In the genomic region with DNA sequence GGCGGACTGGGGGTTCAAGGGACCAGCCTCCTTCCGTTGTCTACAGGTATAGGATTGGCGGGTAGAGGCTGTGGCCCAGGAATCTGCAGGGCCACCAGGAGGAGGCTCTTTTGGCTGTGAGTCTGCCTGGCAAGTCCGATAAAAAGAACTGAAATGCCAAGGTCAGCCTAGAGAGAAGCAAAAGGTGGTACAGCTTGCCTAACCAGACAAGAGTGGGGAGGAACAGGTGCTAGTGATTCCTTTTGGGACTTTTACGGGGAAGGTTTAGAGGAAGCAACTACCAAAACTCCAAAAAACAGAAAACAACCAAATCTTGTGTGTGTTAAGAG, we compare ENCODE assay signal across 29 cellular contexts. TPM values are rescaled to one million over a fixed set of nuclear protein-coding genes. Genes with fewer than 3 reads are reported as not detected.
"Had no signal": no experiment of that assay in that cellular context is flagged by ENCODE, and none has a peak within 500 bp of the region (broad histone marks: within the 10 kb centered on the region; RNA-seq: fewer than 3 reads in every experiment).

No MANE protein-coding gene starts in this region.

- FAIRE-seq: endometrium, frontal cortex had no signal

- H3K4me3 ChIP-seq: colonic mucosa, dorsolateral prefrontal cortex, heart right ventricle, neural progenitor cell, suprapubic skin, thyroid gland, upper lobe of left lung, uterus had no signal

- H3K9me3 ChIP-seq: colonic mucosa, heart right ventricle, suprapubic skin, thyroid gland, upper lobe of left lung, uterus had no signal

- DNase-seq: caudate nucleus; colonic mucosa; dorsolateral prefrontal cortex; effector memory CD4-positive, alpha-beta T cell; heart right ventricle; islet precursor cell; occipital lobe; stimulated activated CD4-positive, alpha-beta T cell treated with anti-CD3 and anti-CD28 coated beads, Interleukin-4, amount 100 ng/mL, for 1 hour; stimulated activated CD8-positive, alpha-beta memory T cell treated with anti-CD3 and anti-CD28 coated beads, Interleukin-4, amount 100 ng/mL, for 48 hours; stimulated activated naive CD8-positive, alpha-beta T cell treated with anti-CD3 and anti-CD28 coated beads, Interleukin-15, Interleukin-2, amounts not matched to agents 100 U/mL and 50 U/mL, for 24 hours; thyroid gland; upper lobe of left lung; uterus had no signal

- H3K36me3 ChIP-seq: colonic mucosa, neural progenitor cell, suprapubic skin, thyroid gland, uterus had no signal

- H3K36me3 Mint-ChIP-seq: natural killer cell treated with Interleukin-12 subunit alpha and Interleukin-12 subunit beta and Interleukin-15 and Interleukin-18, amount 100 ng/mL, for 72 hours had no signal

- H3K9me3 Mint-ChIP-seq: natural killer cell treated with Interleukin-12 subunit alpha and Interleukin-12 subunit beta and Interleukin-15 and Interleukin-18, amount 100 ng/mL, for 72 hours; stimulated activated effector memory CD8-positive, alpha-beta T cell treated with anti-CD3 and anti-CD28 coated beads, Interleukin-12 subunit alpha, Interleukin-12 subunit beta, amount 100 ng/mL, for 72 hours had no signal

- H3K27me3 Mint-ChIP-seq: natural killer cell treated with Interleukin-12 subunit alpha and Interleukin-12 subunit beta and Interleukin-15 and Interleukin-18, amount 100 ng/mL, for 72 hours had no signal

- ATAC-seq: esophagus mucosa; heart right ventricle; natural killer cell treated with Interleukin-12 subunit alpha and Interleukin-12 subunit beta and Interleukin-15 and Interleukin-18, amount 100 ng/mL, for 72 hours; right cardiac atrium; stimulated activated effector memory CD8-positive, alpha-beta T cell treated with anti-CD3 and anti-CD28 coated beads, Interleukin-12 subunit alpha, Interleukin-12 subunit beta, amount 100 ng/mL, for 72 hours; stimulated activated naive CD8-positive, alpha-beta T cell treated with anti-CD3 and anti-CD28 coated beads, Interleukin-15, Interleukin-2, amounts not matched to agents 100 U/mL and 50 U/mL, for 24 hours had no signal

- H3K9ac ChIP-seq: neural progenitor cell had no signal

- H2AFZ ChIP-seq: neural progenitor cell had no signal

- H3K4me3 Mint-ChIP-seq: natural killer cell treated with Interleukin-12 subunit alpha and Interleukin-12 subunit beta and Interleukin-15 and Interleukin-18, amount 100 ng/mL, for 72 hours; neural progenitor cell; stimulated activated effector memory CD8-positive, alpha-beta T cell treated with anti-CD3 and anti-CD28 coated beads, Interleukin-12 subunit alpha, Interleukin-12 subunit beta, amount 100 ng/mL, for 72 hours had no signal

- H3K27me3 ChIP-seq: colonic mucosa, dorsolateral prefrontal cortex, heart right ventricle, neural progenitor cell, suprapubic skin, thyroid gland, upper lobe of left lung, uterus had no signal

- H3K27ac ChIP-seq: colonic mucosa, dorsolateral prefrontal cortex, heart right ventricle, neural progenitor cell, suprapubic skin, thyroid gland, uterus had no signal

- H3K4me1 ChIP-seq: uterus had no signal

- H3K4me2 ChIP-seq: neural progenitor cell had no signal

- H3K27ac Mint-ChIP-seq: natural killer cell treated with Interleukin-12 subunit alpha and Interleukin-12 subunit beta and Interleukin-15 and Interleukin-18, amount 100 ng/mL, for 72 hours; stimulated activated effector memory CD8-positive, alpha-beta T cell treated with anti-CD3 and anti-CD28 coated beads, Interleukin-12 subunit alpha, Interleukin-12 subunit beta, amount 100 ng/mL, for 72 hours had no signal

RNA-seq across cellular contexts. Expression of a gene that starts 5.6 kb away (rescaled TPM):
- total RNA-seq: cerebellum, fibroblast of lung, frontal cortex, myocyte, occipital lobe had no signal
- polyA plus RNA-seq: fibroblast of lung had no signal

RNA-seq across cellular contexts. Expression of a gene that starts 41.8 kb away (rescaled TPM):
- total RNA-seq: cerebellum, fibroblast of lung, frontal cortex, heart right ventricle, left lobe of liver, mammary epithelial cell, myocyte, occipital lobe, posterior vena cava, right cardiac atrium, thyroid gland, uterus had no signal
- polyA plus RNA-seq: fibroblast of lung, right cardiac atrium had no signal

RNA-seq across cellular contexts. Expression of a gene that starts 46.2 kb away (rescaled TPM):
- total RNA-seq: cerebellum, colonic mucosa, esophagus mucosa, fibroblast of lung, frontal cortex, heart right ventricle, left lobe of liver, lower leg skin, mammary epithelial cell, mucosa of gallbladder, myocyte, occipital lobe, posterior vena cava, right cardiac atrium, suprapubic skin, upper lobe of left lung, uterus had no signal
- polyA plus RNA-seq: fibroblast of lung, mammary epithelial cell had no signal
